20 cellular contexts compared by ENCODE assay signal in genomic region chr5:155308289-155308688, GRCh38.
DNase-seq lines count a peak whose midpoint lies in the region; ATAC-seq and TF ChIP-seq lines count a peak whose summit lies in the region.
"Had no signal": no experiment of that assay in that cellular context is flagged by ENCODE, and none has a peak within 500 bp of the region (broad histone marks: within the 10 kb centered on the region; RNA-seq: fewer than 3 reads in every experiment).

No MANE protein-coding gene starts in this region.

- POLR2A ChIA-PET in CD4-positive, alpha-beta T cell (lab: Charles Lee), result no interaction called here

- no peaks in the 10 kb centered on the region for H3K36me3 ChIP-seq in liver (ENCODE audit: control insufficient read depth in 4 of 4, insufficient read depth in 3 of 4, low read depth in 1 of 4, low read length in 3 of 4)
- H3K36me3 ChIP-seq: BE2C, BLaER1 had no signal

- no peak overlapping the region for H3K27ac Mint-ChIP-seq in natural killer cell treated with Interleukin-12 subunit alpha and Interleukin-12 subunit beta and Interleukin-15 and Interleukin-18, amount 100 ng/mL, for 72 hours
- H3K27ac Mint-ChIP-seq in CD4-positive, alpha-beta T cell, result no peak overlapping the region
- H3K27ac Mint-ChIP-seq: CD14-positive monocyte; CD4-positive, CD25-positive, alpha-beta regulatory T cell; CD8-positive, alpha-beta T cell had no signal

- H3K36me3 Mint-ChIP-seq in natural killer cell treated with Interleukin-12 subunit alpha and Interleukin-12 subunit beta and Interleukin-15 and Interleukin-18, amount 100 ng/mL, for 72 hours, result no peaks in the 10 kb centered on the region
- no peaks in the 10 kb centered on the region for H3K36me3 Mint-ChIP-seq in CD4-positive, alpha-beta T cell (ENCODE audit: low read depth)
- H3K36me3 Mint-ChIP-seq: CD14-positive monocyte; CD4-positive, CD25-positive, alpha-beta regulatory T cell; CD8-positive, alpha-beta T cell had no signal

- no peak overlapping the region for H3K27ac ChIP-seq in liver (ENCODE audit: low read depth in 1 of 2, low read length in 2 of 2)
- no peak overlapping the region for H3K27ac ChIP-seq in CD4-positive, alpha-beta T cell (ENCODE audit: low read depth, low read length)
- H3K27ac ChIP-seq: BLaER1 had no signal

- no peak overlapping the region for H3K4me3 ChIP-seq in liver (ENCODE audit: low read depth in 1 of 3, low read length in 3 of 3)
- H3K4me3 ChIP-seq: BLaER1 had no signal

- H3K27me3 ChIP-seq in liver (ENCODE audit: control insufficient read depth in 4 of 4, insufficient read depth in 4 of 4, low read length in 3 of 4), result no peaks in the 10 kb centered on the region
- no peaks in the 10 kb centered on the region for H3K27me3 ChIP-seq in CD4-positive, alpha-beta T cell (ENCODE audit: control insufficient read depth, insufficient read depth, low read length)
- H3K27me3 ChIP-seq: BE2C, BLaER1 had no signal

- TF ChIP-seq CTCF in liver (IDR thresholded peaks at IDR 0.05; ENCODE audit: low read depth, low read length, missing input control), result no peak
- TF ChIP-seq CTCF in CD4-positive, alpha-beta T cell (IDR thresholded peaks at IDR 0.05), result no peak

- H3K4me1 ChIP-seq in liver (ENCODE audit: control insufficient read depth in 4 of 4, insufficient read depth in 4 of 4, low read length in 3 of 4), result no peaks in the 10 kb centered on the region
- H3K4me1 ChIP-seq: BE2C, Caco-2 had no signal

- intact Hi-C loops in CD4-positive, alpha-beta T cell (cut with DNase I, micrococcal nuclease), result no loop called here

- ATAC-seq in left lobe of liver, result peak; percentile 31
- ATAC-seq in natural killer cell treated with Interleukin-12 subunit alpha and Interleukin-12 subunit beta and Interleukin-15 and Interleukin-18, amount 100 ng/mL, for 72 hours, result no peak
- ATAC-seq in HG03175 (IDR thresholded peaks at IDR 0.05; ENCODE audit: unreplicated experiment), result no peak
- no peak for ATAC-seq in CD4-positive, alpha-beta T cell (ENCODE audit: poor library complexity)
- ATAC-seq: CD8-positive, alpha-beta T cell had no signal

- CTCF ChIA-PET in CD4-positive, alpha-beta T cell (lab: Charles Lee), result no interaction called here

- no peak overlapping the region for H3K4me3 Mint-ChIP-seq in natural killer cell treated with Interleukin-12 subunit alpha and Interleukin-12 subunit beta and Interleukin-15 and Interleukin-18, amount 100 ng/mL, for 72 hours
- no peak overlapping the region for H3K4me3 Mint-ChIP-seq in CD4-positive, alpha-beta T cell
- H3K4me3 Mint-ChIP-seq: CD14-positive monocyte; CD4-positive, CD25-positive, alpha-beta regulatory T cell; CD8-positive, alpha-beta T cell had no signal

- DNase-seq in HuH-7 (ENCODE audit: low spot score) (peak; percentile 17), HuH-7.5 (ENCODE audit: low spot score) (peak; percentile 34), left lobe of liver (ENCODE audit: low spot score) (no peak), superior temporal gyrus (ENCODE audit: extremely low spot score) (no peak)
- no peak for DNase-seq in natural killer cell treated with Interleukin-12 subunit alpha and Interleukin-12 subunit beta and Interleukin-15 and Interleukin-18, amount 100 ng/mL, for 72 hours (ENCODE audit: low spot score)
- no peak for DNase-seq in CD4-positive, alpha-beta T cell
- DNase-seq: 8988T; ACHN; BE2C; C1 segment of cervical spinal cord; Caco-2; Calu3; CD4-positive, CD25-positive, alpha-beta regulatory T cell; CD8-positive, alpha-beta T cell; DMS79 treated with DMSO at 0.1 percent for 48 hours; GF-D8 had no signal

- no peak overlapping the region for H3K9ac ChIP-seq in liver (ENCODE audit: low read depth in 1 of 2, low read length in 2 of 2)
- H3K9ac ChIP-seq: BLaER1 had no signal

- no peaks in the 10 kb centered on the region for H3K4me1 Mint-ChIP-seq in natural killer cell treated with Interleukin-12 subunit alpha and Interleukin-12 subunit beta and Interleukin-15 and Interleukin-18, amount 100 ng/mL, for 72 hours (ENCODE audit: low read depth in 2 of 2)
- no peaks in the 10 kb centered on the region for H3K4me1 Mint-ChIP-seq in CD4-positive, alpha-beta T cell (ENCODE audit: low read depth)
- H3K4me1 Mint-ChIP-seq: CD4-positive, CD25-positive, alpha-beta regulatory T cell had no signal

- no peaks in the 10 kb centered on the region for H3K9me3 ChIP-seq in liver (ENCODE audit: control insufficient read depth in 4 of 4, low read length in 3 of 4)
- no peaks in the 10 kb centered on the region for H3K9me3 ChIP-seq in CD4-positive, alpha-beta T cell (ENCODE audit: control insufficient read depth, low read length)
- H3K9me3 ChIP-seq: BE2C, BLaER1, Caco-2 had no signal

- TF ChIP-seq RAD21 in liver (IDR thresholded peaks at IDR 0.05), result no peak

- H3K9me3 Mint-ChIP-seq in natural killer cell treated with Interleukin-12 subunit alpha and Interleukin-12 subunit beta and Interleukin-15 and Interleukin-18, amount 100 ng/mL, for 72 hours, result peaks cover 8% of the 10 kb centered on the region
- no peaks in the 10 kb centered on the region for H3K9me3 Mint-ChIP-seq in CD4-positive, alpha-beta T cell
- H3K9me3 Mint-ChIP-seq: CD8-positive, alpha-beta T cell had no signal

- H3K27me3 Mint-ChIP-seq in natural killer cell treated with Interleukin-12 subunit alpha and Interleukin-12 subunit beta and Interleukin-15 and Interleukin-18, amount 100 ng/mL, for 72 hours, result peaks cover 0 to 6% of the 10 kb centered on the region in 2 donors
- H3K27me3 Mint-ChIP-seq in CD4-positive, alpha-beta T cell, result no peaks in the 10 kb centered on the region
- H3K27me3 Mint-ChIP-seq: CD4-positive, CD25-positive, alpha-beta regulatory T cell had no signal

TF ChIP-seq in liver, 16 proteins besides CTCF, POLR2A, EP300 and RAD21:
- no peak for TF ChIP-seq FOXA1 (IDR thresholded peaks at IDR 0.05)
- no peak for TF ChIP-seq ATF3 (IDR thresholded peaks at IDR 0.05)
- no peak for TF ChIP-seq NR2F2 (IDR thresholded peaks at IDR 0.05)
- TF ChIP-seq FOXA2 (IDR thresholded peaks at IDR 0.05), result no peak
- TF ChIP-seq SP1 (IDR thresholded peaks at IDR 0.05), result peak; percentile 15
- TF ChIP-seq HNF4A (conservative IDR thresholded peaks at IDR 0.05), result peak; percentile 61 to 68
- TF ChIP-seq YY1 (IDR thresholded peaks at IDR 0.05), result no peak

Comparison
In these comparisons a context has a peak if more than half of its experiments do, and no peak if none do; other contexts are left out.
1. DNase-seq: peak in HuH-7 (single experiment) and HuH-7.5 (single experiment); none in left lobe of liver (single experiment), natural killer cell treated with Interleukin-12 subunit alpha and Interleukin-12 subunit beta and Interleukin-15 and Interleukin-18, amount 100 ng/mL, for 72 hours (single experiment), CD4-positive, alpha-beta T cell (0 of 10) and superior temporal gyrus (single experiment).